34 cellular contexts compared by ENCODE assay signal in the genomic region with DNA sequence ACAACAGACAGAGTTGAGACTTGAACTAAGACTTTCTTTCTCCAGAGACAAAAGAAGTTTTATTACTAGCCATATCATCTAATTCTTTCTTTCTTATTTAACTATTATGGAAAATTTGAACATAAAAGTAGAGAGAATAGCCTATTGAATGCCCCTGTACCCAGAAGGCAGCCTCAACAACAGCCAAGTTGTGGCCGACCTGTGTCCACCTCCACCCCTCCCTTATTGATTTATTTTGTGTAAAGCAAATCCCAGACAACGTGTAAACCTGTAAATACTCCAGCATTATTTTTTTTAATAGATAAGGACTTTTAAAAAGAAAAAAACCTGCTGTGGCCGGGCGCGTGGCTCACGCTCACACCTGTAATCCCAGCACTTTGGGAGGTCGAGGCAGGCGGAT. TPM values are rescaled to one million over a fixed set of nuclear protein-coding genes. Genes with fewer than 3 reads are reported as not detected.
"Had no signal": no experiment of that assay in that cellular context is flagged by ENCODE, and none has a peak within 500 bp of the region (broad histone marks: within the 10 kb centered on the region; RNA-seq: fewer than 3 reads in every experiment).

No MANE protein-coding gene starts in this region.

- DNase-seq: activated CD4-positive, alpha-beta T cell treated with anti-CD3 and anti-CD28 coated beads, Interleukin-2, amount 10 ng/mL, durations not matched to agents 24 days and 14 days; activated CD4-positive, alpha-beta T cell treated with anti-CD3 and anti-CD28 coated beads, Interleukin-2, amount 50 U/mL, for 4 hours; activated CD8-positive, alpha-beta T cell treated with anti-CD3 and anti-CD28 coated beads for 36 hours; activated effector memory CD4-positive, alpha-beta T cell treated with anti-CD3 and anti-CD28 coated beads, Interleukin-2, amount 50 U/mL, for 16 hours; activated naive CD4-positive, alpha-beta T cell; activated naive CD4-positive, alpha-beta T cell treated with anti-CD3 and anti-CD28 coated beads, Interleukin-2, amount 50 U/mL, for 16 hours; activated naive CD8-positive, alpha-beta T cell treated with anti-CD3 and anti-CD28 coated beads for 36 hours; activated T-cell treated with anti-CD3 and anti-CD28 coated beads, Interleukin-2, amount 50 U/mL, for 1 hour; activated T-cell treated with anti-CD3 and anti-CD28 coated beads, Interleukin-2, amount 50 U/mL, for 72 hours; amniotic stem cell; aorta; brain microvascular endothelial cell; central memory CD4-positive, alpha-beta T cell; MM.1S; MV-4-11; NCI-H1092; NCI-H1436 treated with DMSO at 0.1 percent for 48 hours; NCI-H1694 treated with DMSO at 0.1 percent for 48 hours; NCI-H2029; NCI-H345; NCI-H510A; NCI-H526; NCI-H748 treated with DMSO at 0.1 percent for 48 hours; NK-92 treated with Interleukin-12 subunit alpha and Interleukin-12 subunit beta, amount 100 ng/mL, for 24 hours; PC-9; SIG-M5 had no signal

- H3K4me3 ChIP-seq: PC-9 had no signal

- H3K4me3 Mint-ChIP-seq: activated CD4-positive, alpha-beta T cell treated with anti-CD3 and anti-CD28 coated beads, Interleukin-2, amount 10 ng/mL, durations not matched to agents 24 days and 14 days; activated CD8-positive, alpha-beta T cell treated with anti-CD3 and anti-CD28 coated beads for 36 hours; activated naive CD8-positive, alpha-beta T cell treated with anti-CD3 and anti-CD28 coated beads for 36 hours; activated T-cell treated with anti-CD3 and anti-CD28 coated beads, Interleukin-2, amount 50 U/mL, for 72 hours; activated T-helper 17 cell treated with anti-CD3 and anti-CD28 coated beads, Interleukin-2, amount 50 U/mL, for 72 hours had no signal

- H3K27ac Mint-ChIP-seq: activated CD4-positive, alpha-beta T cell treated with anti-CD3 and anti-CD28 coated beads, Interleukin-2, amount 10 ng/mL, durations not matched to agents 24 days and 14 days; activated CD8-positive, alpha-beta T cell treated with anti-CD3 and anti-CD28 coated beads for 36 hours; activated naive CD8-positive, alpha-beta T cell treated with anti-CD3 and anti-CD28 coated beads for 36 hours; activated T-cell treated with anti-CD3 and anti-CD28 coated beads, Interleukin-2, amount 50 U/mL, for 72 hours; activated T-helper 17 cell treated with anti-CD3 and anti-CD28 coated beads, Interleukin-2, amount 50 U/mL, for 72 hours had no signal

- ATAC-seq: activated T-cell treated with anti-CD3 and anti-CD28 coated beads, Interleukin-2, amount 50 U/mL, for 72 hours; activated T-helper 17 cell treated with anti-CD3 and anti-CD28 coated beads, Interleukin-2, amount 50 U/mL, for 72 hours; Right ventricle myocardium inferior had no signal

- H3K9me3 Mint-ChIP-seq: activated CD4-positive, alpha-beta T cell treated with anti-CD3 and anti-CD28 coated beads, Interleukin-2, amount 10 ng/mL, durations not matched to agents 24 days and 14 days; activated CD8-positive, alpha-beta T cell treated with anti-CD3 and anti-CD28 coated beads for 36 hours; activated naive CD8-positive, alpha-beta T cell treated with anti-CD3 and anti-CD28 coated beads for 36 hours; activated T-cell treated with anti-CD3 and anti-CD28 coated beads, Interleukin-2, amount 50 U/mL, for 72 hours; activated T-helper 17 cell treated with anti-CD3 and anti-CD28 coated beads, Interleukin-2, amount 50 U/mL, for 72 hours had no signal

- H3K4me1 Mint-ChIP-seq: activated CD4-positive, alpha-beta T cell treated with anti-CD3 and anti-CD28 coated beads, Interleukin-2, amount 10 ng/mL, durations not matched to agents 24 days and 14 days; activated T-helper 17 cell treated with anti-CD3 and anti-CD28 coated beads, Interleukin-2, amount 50 U/mL, for 72 hours had no signal

- H3K27ac ChIP-seq: brain microvascular endothelial cell, PC-9 had no signal

- H3K36me3 Mint-ChIP-seq: activated naive CD8-positive, alpha-beta T cell treated with anti-CD3 and anti-CD28 coated beads for 36 hours had no signal

- H3K27me3 ChIP-seq: brain microvascular endothelial cell had no signal

- FAIRE-seq: RCC 7860, TTC549 had no signal

- H3K36me3 ChIP-seq: brain microvascular endothelial cell had no signal

- H2AFZ ChIP-seq: PC-9 had no signal

RNA-seq across cellular contexts. Expression of gene FXYD3, which starts 26.1 kb away (rescaled TPM):
- total RNA-seq: activated CD4-positive, alpha-beta T cell treated with anti-CD3 and anti-CD28 coated beads, Interleukin-2, amount 10 ng/mL, durations not matched to agents 24 days and 14 days; activated CD8-positive, alpha-beta memory T cell treated with anti-CD3 and anti-CD28 coated beads for 36 hours; activated CD8-positive, alpha-beta T cell treated with anti-CD3 and anti-CD28 coated beads for 36 hours; activated naive CD8-positive, alpha-beta T cell treated with anti-CD3 and anti-CD28 coated beads for 36 hours; activated T-cell treated with anti-CD3 and anti-CD28 coated beads, Interleukin-2, amount 50 U/mL, for 72 hours; activated T-helper 17 cell treated with anti-CD3 and anti-CD28 coated beads, Interleukin-2, amount 50 U/mL, for 72 hours; LHCN-M2; T-helper 1 cell treated with Interleukin-12 subunit alpha and Interleukin-12 subunit beta and Interleukin-4 antibody, amounts not matched to agents 30 ng/mL and 1 ng/mL, for 36 hours; T-helper 2 cell treated with Interferon-gamma antibody and Interleukin-4, amounts not matched to agents 100 ng/mL and 5 ng/mL, for 36 hours had no signal

RNA-seq across cellular contexts. Expression of gene LGI4, which starts 45.3 kb away (rescaled TPM):
- total RNA-seq: activated CD8-positive, alpha-beta memory T cell treated with anti-CD3 and anti-CD28 coated beads for 36 hours; activated naive CD8-positive, alpha-beta T cell treated with anti-CD3 and anti-CD28 coated beads for 36 hours; LHCN-M2 had no signal

RNA-seq across cellular contexts. Expression of gene HPN, which starts 48.0 kb away (rescaled TPM):
- total RNA-seq: activated CD8-positive, alpha-beta memory T cell treated with anti-CD3 and anti-CD28 coated beads for 36 hours; T-helper 1 cell treated with Interleukin-12 subunit alpha and Interleukin-12 subunit beta and Interleukin-4 antibody, amounts not matched to agents 30 ng/mL and 1 ng/mL, for 36 hours; T-helper 2 cell treated with Interferon-gamma antibody and Interleukin-4, amounts not matched to agents 100 ng/mL and 5 ng/mL, for 36 hours had no signal
- polyA plus RNA-seq: aorta had no signal

RNA-seq across cellular contexts. Expression of gene FXYD1, which starts 49.1 kb away (rescaled TPM):
- total RNA-seq: activated CD8-positive, alpha-beta memory T cell treated with anti-CD3 and anti-CD28 coated beads for 36 hours; LHCN-M2; PC-9; T-helper 1 cell treated with Interleukin-12 subunit alpha and Interleukin-12 subunit beta and Interleukin-4 antibody, amounts not matched to agents 30 ng/mL and 1 ng/mL, for 36 hours had no signal

RNA-seq across cellular contexts. Expression of gene FXYD7, which starts 53.5 kb away (rescaled TPM):
- total RNA-seq: activated CD8-positive, alpha-beta memory T cell treated with anti-CD3 and anti-CD28 coated beads for 36 hours; LHCN-M2; PC-9; Right ventricle myocardium inferior had no signal
